ENCODE assay signal across 15 cellular contexts in the genomic region with DNA sequence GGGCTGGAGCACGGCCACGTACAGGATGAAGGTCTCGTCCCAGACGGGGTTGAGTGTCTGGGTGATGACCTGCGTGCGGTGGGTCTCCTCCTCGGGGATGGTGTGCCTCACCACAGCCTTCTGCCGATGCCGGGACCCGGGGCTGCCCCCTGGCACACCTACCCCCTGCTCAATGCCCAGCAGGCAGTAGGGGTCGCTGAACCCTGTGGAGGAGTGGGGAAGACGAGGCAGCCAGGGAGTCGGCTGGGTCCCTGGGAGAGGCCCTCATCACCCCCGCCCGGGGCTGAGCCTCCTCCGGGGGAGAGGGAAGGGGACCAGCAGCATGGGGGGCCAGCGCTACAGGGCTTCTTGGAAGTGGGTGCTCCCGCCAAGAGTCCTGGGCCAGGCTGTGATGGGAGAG. TPM values are rescaled to one million over a fixed set of nuclear protein-coding genes. Genes with fewer than 3 reads are reported as not detected.
DNase-seq lines count a peak whose midpoint lies in the region; ATAC-seq and TF ChIP-seq lines count a peak whose summit lies in the region.
"Had no signal": no experiment of that assay in that cellular context is flagged by ENCODE, and none has a peak within 500 bp of the region (broad histone marks: within the 10 kb centered on the region; RNA-seq: fewer than 3 reads in every experiment).

No MANE protein-coding gene starts in this region.

- no peak overlapping the region for H3K23ac ChIP-seq in trophoblast cell (ENCODE audit: low read length)

- H3K27ac Mint-ChIP-seq in activated CD8-positive, alpha-beta memory T cell treated with anti-CD3 and anti-CD28 coated beads, Interleukin-2, amount 10 ng/mL, durations not matched to agents 7 days and 5 days: peak overlapping the region; percentile 59
- H3K27ac Mint-ChIP-seq in chondrocyte (ENCODE audit: unreplicated experiment): no peak overlapping the region

- ATAC-seq in activated CD8-positive, alpha-beta memory T cell treated with anti-CD3 and anti-CD28 coated beads, Interleukin-2, amount 10 ng/mL, durations not matched to agents 7 days and 5 days: no peak
- ATAC-seq in GM21423 (IDR thresholded peaks at IDR 0.05; ENCODE audit: unreplicated experiment): no peak

- no peak overlapping the region for H4K8ac ChIP-seq in trophoblast cell (ENCODE audit: low read depth, low read length)

- no peaks in the 10 kb centered on the region for H3K9me3 Mint-ChIP-seq in activated CD8-positive, alpha-beta memory T cell treated with anti-CD3 and anti-CD28 coated beads, Interleukin-2, amount 10 ng/mL, durations not matched to agents 7 days and 5 days (ENCODE audit: low read depth)
- H3K9me3 Mint-ChIP-seq in chondrocyte (ENCODE audit: low read depth): no peaks in the 10 kb centered on the region

- no peak overlapping the region for H4K91ac ChIP-seq in trophoblast cell (ENCODE audit: low read depth, low read length)

- no peak overlapping the region for H4K12ac ChIP-seq in trophoblast cell (ENCODE audit: low read depth, low read length)

- H3K27ac ChIP-seq in trophoblast cell (ENCODE audit: low read depth, low read length): no peak overlapping the region
- H3K27ac ChIP-seq: ascending aorta, ovary, PC-9, uterus had no signal

- H3K4me1 ChIP-seq in trophoblast cell (ENCODE audit: control insufficient read depth in 1 of 2, insufficient read depth in 2 of 2, low read length in 2 of 2): peaks cover 17 to 24% of the 10 kb centered on the region in 2 experiments

- peaks cover 21% of the 10 kb centered on the region for H3K4me1 Mint-ChIP-seq in activated CD8-positive, alpha-beta memory T cell treated with anti-CD3 and anti-CD28 coated beads, Interleukin-2, amount 10 ng/mL, durations not matched to agents 7 days and 5 days
- peaks cover 23% of the 10 kb centered on the region for H3K4me1 Mint-ChIP-seq in chondrocyte (ENCODE audit: low read depth)

- no peaks in the 10 kb centered on the region for H3K27me3 ChIP-seq in trophoblast cell (ENCODE audit: insufficient read depth, low read length)
- H3K27me3 ChIP-seq: ascending aorta, ovary, uterus had no signal

- peaks cover 2% of the 10 kb centered on the region for H3K9me3 ChIP-seq in trophoblast cell (ENCODE audit: insufficient read depth, low read depth, low read length)
- H3K9me3 ChIP-seq: ascending aorta, ovary, uterus had no signal

- peaks cover 14 to 16% of the 10 kb centered on the region in 2 experiments for H3K36me3 ChIP-seq in trophoblast cell (ENCODE audit: control insufficient read depth in 1 of 2, insufficient read depth in 2 of 2, low read length in 2 of 2)
- H3K36me3 ChIP-seq: ovary, uterus had no signal

- H3K4ac ChIP-seq in trophoblast cell (ENCODE audit: low read depth, low read length): no peak overlapping the region

- no peak for DNase-seq in activated CD8-positive, alpha-beta memory T cell treated with anti-CD3 and anti-CD28 coated beads, Interleukin-2, amount 10 ng/mL, durations not matched to agents 7 days and 5 days
- no peak for DNase-seq in activated CD8-positive, alpha-beta memory T cell treated with anti-CD3 and anti-CD28 coated beads, Interleukin-2, amount 50 U/mL, for 4 hours
- no peak for DNase-seq in Jurkat, Clone E6-1 (ENCODE audit: low read depth, low spot score)
- peak; percentile 93 for DNase-seq in chondrocyte (ENCODE audit: low spot score)
- DNase-seq in trophoblast cell: no peak
- DNase-seq in middle frontal gyrus (ENCODE audit: extremely low spot score, low spot score): no peak
- no peak for DNase-seq in NCI-H128 (lab: John Stamatoyannopoulos, UW; ENCODE audit: unreplicated experiment)
- DNase-seq: Calu3, GDM1, NCI-H748 treated with DMSO at 0.1 percent for 48 hours, ovary, PC-9, uterus had no signal

- CTCF ChIA-PET in activated CD8-positive, alpha-beta memory T cell treated with anti-CD3 and anti-CD28 coated beads, Interleukin-2, amount 10 ng/mL, durations not matched to agents 7 days and 5 days (lab: Charles Lee): interaction anchor here (1.9 to 4.1 kb wide), 6 partner anchors 9 to 59 kb away, joined by 8 to 49 read pairs (median 12); partner anchors contain the start of genes TRIM65 and WBP2

- H2AK5ac ChIP-seq in trophoblast cell (ENCODE audit: low read length): peak overlapping the region; percentile 21

- H3K36me3 Mint-ChIP-seq in activated CD8-positive, alpha-beta memory T cell treated with anti-CD3 and anti-CD28 coated beads, Interleukin-2, amount 10 ng/mL, durations not matched to agents 7 days and 5 days: peaks cover 24% of the 10 kb centered on the region
- H3K36me3 Mint-ChIP-seq in chondrocyte (ENCODE audit: low read depth): peaks cover 6% of the 10 kb centered on the region

- H3K27me3 Mint-ChIP-seq in activated CD8-positive, alpha-beta memory T cell treated with anti-CD3 and anti-CD28 coated beads, Interleukin-2, amount 10 ng/mL, durations not matched to agents 7 days and 5 days: no peaks in the 10 kb centered on the region
- H3K27me3 Mint-ChIP-seq in chondrocyte (ENCODE audit: low read depth): no peaks in the 10 kb centered on the region

- no peak for TF ChIP-seq CTCF in chondrocyte (IDR thresholded peaks at IDR 0.05)

- H3K14ac ChIP-seq in trophoblast cell (ENCODE audit: low read length): no peak overlapping the region

- peak overlapping the region; percentile 98 for H3K4me3 Mint-ChIP-seq in activated CD8-positive, alpha-beta memory T cell treated with anti-CD3 and anti-CD28 coated beads, Interleukin-2, amount 10 ng/mL, durations not matched to agents 7 days and 5 days
- no peak overlapping the region for H3K4me3 Mint-ChIP-seq in chondrocyte (ENCODE audit: unreplicated experiment)

- no peak overlapping the region for H3K9ac ChIP-seq in trophoblast cell (ENCODE audit: low read length)

- no peak overlapping the region for H2BK5ac ChIP-seq in trophoblast cell (ENCODE audit: low read depth, low read length, poor library complexity)

- H3K4me2 ChIP-seq in trophoblast cell (ENCODE audit: low read length): no peak overlapping the region

- no peaks in the 10 kb centered on the region for H3K79me2 ChIP-seq in trophoblast cell (ENCODE audit: control insufficient read depth, insufficient read depth, low read length, poor library complexity)

- no peak overlapping the region for H2AFZ ChIP-seq in trophoblast cell (ENCODE audit: insufficient read depth, low read length, poor library complexity)
- H2AFZ ChIP-seq: PC-9 had no signal

- H2BK12ac ChIP-seq in trophoblast cell (ENCODE audit: low read length): no peak overlapping the region

- H2BK120ac ChIP-seq in trophoblast cell (ENCODE audit: insufficient read depth, low read length, poor library complexity): no peak overlapping the region

- peaks cover 14% of the 10 kb centered on the region for H3K79me1 ChIP-seq in trophoblast cell (ENCODE audit: low read length)

- H3K4me3 ChIP-seq in Jurkat, Clone E6-1 (ENCODE audit: low read length): peak overlapping the region; percentile 82
- no peak overlapping the region for H3K4me3 ChIP-seq in trophoblast cell (ENCODE audit: low read depth, low read length)
- H3K4me3 ChIP-seq: ovary, uterus had no signal

- WGBS in trophoblast cell (ENCODE audit: extremely low coverage, insufficient coverage, insufficient read length): no CpG with 5 or more reads among the region's 18 CpGs

- no peak overlapping the region for H3K18ac ChIP-seq in trophoblast cell (ENCODE audit: low read length)

RNA-seq across cellular contexts. Expression of gene UNC13D, which starts 1.8 kb away (rescaled TPM):
- total RNA-seq in activated CD8-positive, alpha-beta memory T cell treated with anti-CD3 and anti-CD28 coated beads, Interleukin-2, amount 10 ng/mL, durations not matched to agents 7 days and 5 days: 100 to 1,000 TPM; 212 to 218 TPM
- 87.6 TPM for polyA plus RNA-seq in Jurkat, Clone E6-1 (2012; ENCODE audit: insufficient read depth, insufficient read length)
- 1.1 to 3.1 TPM (median 1.5 TPM) in 3 replicates for total RNA-seq in chondrocyte
- polyA plus RNA-seq in trophoblast cell (2013): 4.4 and 4.9 TPM in 2 replicates

RNA-seq across cellular contexts. Expression of gene WBP2, which starts 12.7 kb away (rescaled TPM):
- 10 to 100 TPM; 71.3 to 79.1 TPM for total RNA-seq in activated CD8-positive, alpha-beta memory T cell treated with anti-CD3 and anti-CD28 coated beads, Interleukin-2, amount 10 ng/mL, durations not matched to agents 7 days and 5 days
- 120 TPM for polyA plus RNA-seq in Jurkat, Clone E6-1 (2012; ENCODE audit: insufficient read depth, insufficient read length)
- total RNA-seq in chondrocyte: 45.0 to 62.5 TPM (median 56.5 TPM) in 3 replicates
- polyA plus RNA-seq in trophoblast cell (2013): 131 and 133 TPM in 2 replicates

RNA-seq across cellular contexts. Expression of gene TRIM47, which starts 36.0 kb away (rescaled TPM):
- total RNA-seq in activated CD8-positive, alpha-beta memory T cell treated with anti-CD3 and anti-CD28 coated beads, Interleukin-2, amount 10 ng/mL, durations not matched to agents 7 days and 5 days: 10 to 100 TPM; 13.4 to 24.3 TPM
- 20.4 TPM for polyA plus RNA-seq in Jurkat, Clone E6-1 (2012; ENCODE audit: insufficient read depth, insufficient read length)
- 33.9 to 50.6 TPM (median 46.3 TPM) in 3 replicates for total RNA-seq in chondrocyte
- polyA plus RNA-seq in trophoblast cell (2013): 1.0 and 1.4 TPM in 2 replicates

RNA-seq across cellular contexts. Expression of gene TRIM65, which starts 54.3 kb away (rescaled TPM):
- total RNA-seq in activated CD8-positive, alpha-beta memory T cell treated with anti-CD3 and anti-CD28 coated beads, Interleukin-2, amount 10 ng/mL, durations not matched to agents 7 days and 5 days: 10 to 100 TPM; 33.3 to 33.6 TPM
- polyA plus RNA-seq in Jurkat, Clone E6-1 (2012; ENCODE audit: insufficient read depth, insufficient read length): 30.7 TPM
- total RNA-seq in chondrocyte: 25.2 to 27.1 TPM (median 27.0 TPM) in 3 replicates
- 7.5 and 7.7 TPM in 2 replicates for polyA plus RNA-seq in trophoblast cell (2013)

RNA-seq across cellular contexts. Expression of gene UNK, which starts 57.8 kb away (rescaled TPM):
- 10 to 100 TPM; 32.8 to 33.1 TPM for total RNA-seq in activated CD8-positive, alpha-beta memory T cell treated with anti-CD3 and anti-CD28 coated beads, Interleukin-2, amount 10 ng/mL, durations not matched to agents 7 days and 5 days
- polyA plus RNA-seq in Jurkat, Clone E6-1 (2012; ENCODE audit: insufficient read depth, insufficient read length): 43.6 TPM
- 20.9 to 35.8 TPM (median 21.0 TPM) in 3 replicates for total RNA-seq in chondrocyte
- polyA plus RNA-seq in trophoblast cell (2013): 20.5 and 22.3 TPM in 2 replicates

Comparison
In these comparisons a context has a peak if more than half of its experiments do, and no peak if none do; other contexts are left out.
1. RNA of gene UNC13D, which starts 1.8 kb away (total RNA-seq): 212 to 218 TPM in activated CD8-positive, alpha-beta memory T cell treated with anti-CD3 and anti-CD28 coated beads, Interleukin-2, amount 10 ng/mL, durations not matched to agents 7 days and 5 days; 1.1 to 3.1 TPM in chondrocyte; every median in the first group is over 10 times any median in the second.